In the genomic region with DNA sequence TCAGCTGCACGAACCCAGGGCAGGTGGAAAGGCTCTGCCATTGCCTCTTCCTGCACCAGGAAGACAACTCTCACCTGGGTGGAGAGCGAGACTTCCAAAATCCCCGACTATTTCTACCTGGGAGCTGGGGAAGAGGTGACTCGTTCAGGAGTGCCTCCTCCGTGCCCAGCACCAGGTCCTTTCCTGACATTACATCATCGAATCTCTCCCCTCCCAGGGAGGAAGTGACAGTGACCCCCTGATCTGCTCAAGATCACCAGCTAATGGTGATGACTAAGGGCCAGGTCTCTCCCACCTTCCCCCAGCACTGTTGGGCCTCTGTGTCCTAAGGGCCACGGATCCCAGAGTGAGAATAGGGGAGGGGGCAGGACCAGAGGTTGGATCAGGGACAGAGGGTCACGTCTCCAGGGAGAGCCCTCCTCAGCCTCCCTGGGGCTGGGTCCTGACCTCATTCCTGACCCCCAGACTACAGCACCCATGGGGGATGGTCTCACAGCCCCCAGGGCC, we compare ENCODE assay signal across 26 cellular contexts. TPM values are rescaled to one million over a fixed set of nuclear protein-coding genes. Genes with fewer than 3 reads are reported as not detected.
A peak's percentile ranks its signal among the peaks of the same experiment; 100 is the strongest.
DNase-seq lines count a peak whose midpoint lies in the region; ATAC-seq, FAIRE-seq and TF ChIP-seq lines count a peak whose summit lies in the region.
"Had no signal": no experiment of that assay in that cellular context is flagged by ENCODE, and none has a peak within 500 bp of the region (broad histone marks: within the 10 kb centered on the region; RNA-seq: fewer than 3 reads in every experiment).

No MANE protein-coding gene starts in this region.

- H2BK15ac ChIP-seq in H1 (ENCODE audit: low read length): no peak overlapping the region

- POLR2A ChIA-PET in H1 (lab: Charles Lee; ENCODE audit: partially characterized antibody): interaction anchor here (1.3 kb wide), 1 partner anchor 11 kb away, joined by 4 read pairs; no protein-coding TSS in a partner anchor

- no peak for TF ChIP-seq RAD21 in H1 (IDR thresholded peaks at IDR 0.05 in 1 of 2, conservative IDR thresholded peaks at IDR 0.05 in 1 of 2; ENCODE audit: low read depth in 2 of 2, low read length in 2 of 2)

- H3K4me3 ChIP-seq in H1 (ENCODE audit: extremely low read depth in 1 of 4, insufficient read depth in 2 of 4, low read depth in 3 of 4, low read length in 4 of 4): no peak overlapping the region
- no peak overlapping the region for H3K4me3 ChIP-seq in osteoblast (ENCODE audit: insufficient read depth, low read length)
- H3K4me3 ChIP-seq: A549, SJCRH30 had no signal

- H3K27ac ChIP-seq in H1 (ENCODE audit: low read depth, low read length) (no peak overlapping the region), osteoblast (ENCODE audit: low read depth, low read length) (no peak overlapping the region)
- H3K27ac ChIP-seq: A549, C4-2B, SJCRH30 had no signal

- H3K14ac ChIP-seq in H1 (ENCODE audit: insufficient read length): no peak overlapping the region

- BruUV-seq in Calu3 (replicated peaks; lab: Mats Ljungman, UMichigan): no TSS peak

- H2AK5ac ChIP-seq in H1 (ENCODE audit: low read depth, low read length): peak overlapping the region; percentile 96; the same call in 1 of the 2 replicates

- TF ChIP-seq EP300 in H1 (IDR thresholded peaks at IDR 0.05; ENCODE audit: borderline replicate concordance in 1 of 2, low read depth in 2 of 2, low read length in 2 of 2): no peak

- H3K4ac ChIP-seq in H1 (replicated peaks; ENCODE audit: insufficient read length, low read depth, low read length): no peak overlapping the region

- H4K20me1 ChIP-seq in H1 (replicated peaks in 1 of 2; ENCODE audit: control insufficient read depth in 1 of 2, insufficient read depth in 2 of 2, low read length in 2 of 2) (peaks cover 0 to 8% of the 10 kb centered on the region in 2 experiments), osteoblast (ENCODE audit: insufficient read depth, low read length) (no peaks in the 10 kb centered on the region)

- no peak overlapping the region for H3K18ac ChIP-seq in H1 (ENCODE audit: extremely low read depth, low read length)

- H3K9ac ChIP-seq in H1 (replicated peaks in 1 of 4; ENCODE audit: extremely low read depth in 1 of 4, low read depth in 3 of 4, low read length in 3 of 4): no peak overlapping the region

- no peak overlapping the region for H3K56ac ChIP-seq in H1 (replicated peaks; ENCODE audit: insufficient read length, low read depth, low read length)

- no peak overlapping the region for H2BK12ac ChIP-seq in H1 (ENCODE audit: low read depth, low read length)

- H3K23ac ChIP-seq in H1 (ENCODE audit: insufficient read length): no peak overlapping the region

- H2BK20ac ChIP-seq in H1 (ENCODE audit: low read length): no peak overlapping the region

- H3K36me3 Mint-ChIP-seq in Calu3 (ENCODE audit: insufficient read depth, unreplicated experiment): no peaks in the 10 kb centered on the region
- H3K36me3 Mint-ChIP-seq: CD8-positive, alpha-beta T cell had no signal

- peaks cover 0 to 14% of the 10 kb centered on the region in 2 experiments; a peak in 3 of 4 replicates for H3K79me2 ChIP-seq in H1 (ENCODE audit: control insufficient read depth in 1 of 2, insufficient read depth in 2 of 2, low read length in 2 of 2)
- no peaks in the 10 kb centered on the region for H3K79me2 ChIP-seq in osteoblast (ENCODE audit: insufficient read depth, low read length)

- H2AFZ ChIP-seq in H1 (ENCODE audit: low read length) (no peak overlapping the region), osteoblast (ENCODE audit: low read length) (no peak overlapping the region)

- H3K27ac Mint-ChIP-seq in Calu3 (ENCODE audit: unreplicated experiment): no peak overlapping the region
- H3K27ac Mint-ChIP-seq: CD8-positive, alpha-beta T cell; HFFc6 had no signal

- peak overlapping the region; percentile 52; the same call in 1 of the 2 replicates for H2BK5ac ChIP-seq in H1 (ENCODE audit: low read depth, low read length)

- FAIRE-seq in H1 (lab: Jason Lieb, UNC): no peak
- FAIRE-seq: A549, GM12892 had no signal

- ATAC-seq in GM21390 (IDR thresholded peaks at IDR 0.05; ENCODE audit: unreplicated experiment) (no peak), HG03457 (IDR thresholded peaks at IDR 0.05; ENCODE audit: unreplicated experiment) (no peak), GM19328 (IDR thresholded peaks at IDR 0.05; ENCODE audit: unreplicated experiment) (no peak)
- ATAC-seq: A549; CD8-positive, alpha-beta T cell had no signal

- H3K36me3 ChIP-seq in H1 (ENCODE audit: control insufficient read depth in 2 of 4, insufficient read depth in 4 of 4, low read length in 3 of 4) (no peaks in the 10 kb centered on the region; a peak in 1 of 8 replicates), osteoblast (ENCODE audit: insufficient read depth, low read length) (no peaks in the 10 kb centered on the region)
- H3K36me3 ChIP-seq: SJCRH30 had no signal

- H3K9me3 Mint-ChIP-seq in Calu3 (ENCODE audit: low read depth, unreplicated experiment): no peaks in the 10 kb centered on the region
- H3K9me3 Mint-ChIP-seq: CD8-positive, alpha-beta T cell; HFFc6 had no signal

- TF ChIP-seq POLR2A in H1 (IDR thresholded peaks at IDR 0.05; ENCODE audit: control extremely low read depth in 1 of 2, low read depth in 2 of 2, low read length in 2 of 2): no peak

- CTCF ChIA-PET in Calu3 (lab: Charles Lee) (interaction anchor here (0.8 to 1.5 kb wide), 3 partner anchors 15 to 151 kb away, joined by 3 to 4 read pairs (median 3); no protein-coding TSS in a partner anchor), H1 (lab: Charles Lee; ENCODE audit: partially characterized antibody) (interaction anchor here (1.1 to 5.6 kb wide), 5 partner anchors 13 to 86 kb away, joined by 3 to 28 read pairs (median 4); no protein-coding TSS in a partner anchor)

- H3K4me1 ChIP-seq in H1 (replicated peaks in 1 of 4; ENCODE audit: control insufficient read depth in 3 of 4, insufficient read depth in 4 of 4, low read length in 3 of 4) (peaks cover 0 to 7% (median 3%) of the 10 kb centered on the region in 4 experiments; a peak in 5 of 7 replicates), osteoblast (ENCODE audit: insufficient read depth, low read length) (no peaks in the 10 kb centered on the region)
- H3K4me1 ChIP-seq: A549, Caco-2, SJCRH30 had no signal

- peaks cover 8% of the 10 kb centered on the region; the same call in 1 of the 2 replicates for H3K23me2 ChIP-seq in H1 (ENCODE audit: low read depth, low read length)

- 88% methylated on average over 8 of the region's 8 CpGs; no CpG with 5 or more reads in 1 of the 2 experiments for WGBS in H1 (ENCODE audit: extremely low coverage in 1 of 2, insufficient coverage in 1 of 2, insufficient read length in 1 of 2, insufficient replicate concordance in 2 of 2, low coverage in 1 of 2, low lambda C conversion rate in 2 of 2, missing lambda C conversion rate in 1 of 2), 2 experiments

- no peak overlapping the region for H2BK120ac ChIP-seq in H1 (replicated peaks; ENCODE audit: low read depth, low read length)

- H3K9me3 ChIP-seq in H1 (ENCODE audit: insufficient read depth in 2 of 2, low read depth in 1 of 2, low read length in 1 of 2) (no peaks in the 10 kb centered on the region; a peak in 1 of 4 replicates), osteoblast (ENCODE audit: low read depth, low read length) (no peaks in the 10 kb centered on the region)
- H3K9me3 ChIP-seq: A549, Caco-2, SJCRH30 had no signal

- peak overlapping the region; percentile 61 for H4K91ac ChIP-seq in H1 (replicated peaks; ENCODE audit: insufficient read length, low read length)

- intact Hi-C loops in Calu3 (cut with micrococcal nuclease; ENCODE audit: unreplicated experiment): no loop called here

- H4K5ac ChIP-seq in H1 (ENCODE audit: insufficient read length, low read depth, low read length): no peak overlapping the region

- no peaks in the 10 kb centered on the region for H3K4me1 Mint-ChIP-seq in Calu3 (ENCODE audit: low read depth, unreplicated experiment)

- TF ChIP-seq CTCF in Calu3 (IDR thresholded peaks at IDR 0.05; ENCODE audit: unreplicated experiment) (no peak), H1 (IDR thresholded peaks at IDR 0.05; ENCODE audit: control extremely low read depth in 1 of 3, insufficient read depth in 1 of 3, low read depth in 1 of 3, low read length in 3 of 3) (no peak), osteoblast (IDR thresholded peaks at IDR 0.05; ENCODE audit: extremely low read depth, low read depth, low read length) (no peak)

- no peak overlapping the region for H4K8ac ChIP-seq in H1 (ENCODE audit: extremely low read depth, insufficient read depth, low read length)

- no peak overlapping the region for H3K4me3 Mint-ChIP-seq in Calu3 (ENCODE audit: low read depth, unreplicated experiment)
- H3K4me3 Mint-ChIP-seq: CD8-positive, alpha-beta T cell; HFFc6 had no signal

- H3K27me3 Mint-ChIP-seq in Calu3 (ENCODE audit: unreplicated experiment): no peaks in the 10 kb centered on the region

- H3K27me3 ChIP-seq in H1 (replicated peaks in 1 of 4; ENCODE audit: control insufficient read depth in 3 of 4, extremely low read depth in 1 of 4, insufficient read depth in 3 of 4, low read length in 3 of 4) (no peaks in the 10 kb centered on the region), osteoblast (ENCODE audit: insufficient read depth, low read length) (peaks cover 5% of the 10 kb centered on the region)

- peak; percentile 28 for DNase-seq in Calu3
- peak; percentile 44 for DNase-seq in LoVo (ENCODE audit: low spot score)
- no peak for DNase-seq in H1 (ENCODE audit: low read depth in 1 of 2, low spot score in 2 of 2)
- peak; percentile 81 for DNase-seq in osteoblast (ENCODE audit: insufficient read length, low spot score, missing footprints)
- DNase-seq: AML-193; Caco-2; CD8-positive, alpha-beta T cell; DMS 273 treated with DMSO at 0.1 percent for 48 hours; DND-41; H7; HFFc6; Kasumi-1; MV-4-11; NCI-H1105 treated with DMSO at 0.1 percent for 48 hours; NCI-H146; NCI-H1930; NCI-H2107; NCI-H524 treated with DMSO at 0.1 percent for 48 hours; NCI-H774; SJCRH30 had no signal

- peaks cover 2% of the 10 kb centered on the region for H3K79me1 ChIP-seq in H1 (ENCODE audit: low read depth, low read length)

- H3K4me2 ChIP-seq in H1 (ENCODE audit: insufficient read depth in 1 of 2, low read depth in 2 of 2, low read length in 2 of 2) (no peak overlapping the region), osteoblast (ENCODE audit: insufficient read depth, low read length) (no peak overlapping the region)
- H3K4me2 ChIP-seq: A549 had no signal

RNA-seq across cellular contexts. Expression of a gene that starts 6.8 kb away (rescaled TPM):
- total RNA-seq in Calu3 (2022) (32.4 and 33.8 TPM in 2 replicates), osteoblast (61.9 and 85.4 TPM in 2 replicates)
- total RNA-seq in H1 (2021; fragmentation: NEBNext Ultra II Directional; extraction: Animal tissue kit (Norgen Biotek cat#: 25700)): 13.2 and 14.8 TPM in 2 replicates
- 4.1 and 9.5 TPM in 2 replicates for polyA plus RNA-seq in H1 (2011; rRNA removed)
- polyA plus RNA-seq in H1 (2011; cell fraction: cytosol; rRNA removed): 7.8 TPM
- 88.4 TPM for polyA plus RNA-seq in H1 (2011; cell fraction: nucleus; rRNA removed)
- 7.4 to 14.6 TPM (median 10.8 TPM) in 4 replicates for polyA plus RNA-seq in H1 (2012, experiment 1 of 2)
- polyA plus RNA-seq in H1 (2012, experiment 2 of 2): 1.4 TPM
- polyA plus RNA-seq in H1 (2013, experiment 1 of 2): 4.9 TPM
- 4.4 TPM for polyA plus RNA-seq in H1 (2013, experiment 2 of 2)
- 1.7 and 3.0 TPM in 2 replicates for polyA minus RNA-seq in H1 (2011; rRNA and poly(A)+ RNA removed)
- 9.0 TPM for polyA minus RNA-seq in H1 (2011; cell fraction: cytosol; rRNA and poly(A)+ RNA removed)
- 24.4 TPM for polyA minus RNA-seq in H1 (2011; cell fraction: nucleus; rRNA and poly(A)+ RNA removed)
- total RNA-seq: SJCRH30 had no signal

RNA-seq across cellular contexts. Expression of a gene that starts 20.3 kb away (rescaled TPM):
- total RNA-seq in Calu3 (2022): 22.5 and 27.3 TPM in 2 replicates
- total RNA-seq in H1 (2021; fragmentation: NEBNext Ultra II Directional; extraction: Animal tissue kit (Norgen Biotek cat#: 25700)): 21.7 and 22.2 TPM in 2 replicates
- polyA plus RNA-seq in H1 (2011; rRNA removed): 19.8 and 22.3 TPM in 2 replicates
- 21.1 TPM for polyA plus RNA-seq in H1 (2011; cell fraction: cytosol; rRNA removed)
- polyA plus RNA-seq in H1 (2011; cell fraction: nucleus; rRNA removed): 10.8 TPM
- polyA plus RNA-seq in H1 (2012, experiment 1 of 2): 17.4 to 21.5 TPM (median 21.1 TPM) in 4 replicates
- polyA plus RNA-seq in H1 (2012, experiment 2 of 2): 23.7 TPM
- 13.6 TPM for polyA plus RNA-seq in H1 (2013, experiment 1 of 2)
- 13.7 TPM for polyA plus RNA-seq in H1 (2013, experiment 2 of 2)
- polyA minus RNA-seq in H1 (2011; rRNA and poly(A)+ RNA removed): 15.2 and 19.2 TPM in 2 replicates
- 15.5 TPM for polyA minus RNA-seq in H1 (2011; cell fraction: cytosol; rRNA and poly(A)+ RNA removed)
- polyA minus RNA-seq in H1 (2011; cell fraction: nucleus; rRNA and poly(A)+ RNA removed): 6.6 TPM
- 30.9 and 35.8 TPM in 2 replicates for total RNA-seq in osteoblast

RNA-seq across cellular contexts. Expression of a gene that starts 45.4 kb away (rescaled TPM):
- total RNA-seq in Calu3 (2022) (14.9 and 18.6 TPM in 2 replicates), osteoblast (9.8 and 12.4 TPM in 2 replicates)
- total RNA-seq in H1 (2021; fragmentation: NEBNext Ultra II Directional; extraction: Animal tissue kit (Norgen Biotek cat#: 25700)): 29.7 and 30.3 TPM in 2 replicates
- 50.7 and 66.4 TPM in 2 replicates for polyA plus RNA-seq in H1 (2011; rRNA removed)
- 54.2 TPM for polyA plus RNA-seq in H1 (2011; cell fraction: cytosol; rRNA removed)
- polyA plus RNA-seq in H1 (2011; cell fraction: nucleus; rRNA removed): 183 TPM
- polyA plus RNA-seq in H1 (2012, experiment 1 of 2): 29.1 to 37.1 TPM (median 32.3 TPM) in 4 replicates
- polyA plus RNA-seq in H1 (2012, experiment 2 of 2): 26.5 TPM
- 23.2 TPM for polyA plus RNA-seq in H1 (2013, experiment 1 of 2)
- 21.4 TPM for polyA plus RNA-seq in H1 (2013, experiment 2 of 2)
- polyA minus RNA-seq in H1 (2011; rRNA and poly(A)+ RNA removed): 32.3 and 34.3 TPM in 2 replicates
- 25.3 TPM for polyA minus RNA-seq in H1 (2011; cell fraction: cytosol; rRNA and poly(A)+ RNA removed)
- polyA minus RNA-seq in H1 (2011; cell fraction: nucleus; rRNA and poly(A)+ RNA removed): 44.8 TPM

RNA-seq across cellular contexts. Expression of a gene that starts 47.8 kb away (rescaled TPM):
- 0.34 and 0.54 TPM in 2 replicates for total RNA-seq in Calu3 (2022)
- 2.9 and 3.1 TPM in 2 replicates for total RNA-seq in H1 (2021; fragmentation: NEBNext Ultra II Directional; extraction: Animal tissue kit (Norgen Biotek cat#: 25700))
- 2.6 and 4.2 TPM in 2 replicates for polyA plus RNA-seq in H1 (2011; rRNA removed)
- polyA plus RNA-seq in H1 (2011; cell fraction: cytosol; rRNA removed): 1.3 TPM
- polyA plus RNA-seq in H1 (2011; cell fraction: nucleus; rRNA removed): 8.4 TPM
- polyA plus RNA-seq in H1 (2012, experiment 1 of 2): 1.2 to 3.8 TPM (median 2.8 TPM) in 4 replicates
- 1.3 TPM for polyA plus RNA-seq in H1 (2012, experiment 2 of 2)
- 2.1 TPM for polyA plus RNA-seq in H1 (2013, experiment 1 of 2)
- polyA plus RNA-seq in H1 (2013, experiment 2 of 2): 2.3 TPM
- polyA minus RNA-seq in H1 (2011; rRNA and poly(A)+ RNA removed): 1.9 and 3.5 TPM in 2 replicates
- 3.4 TPM for polyA minus RNA-seq in H1 (2011; cell fraction: cytosol; rRNA and poly(A)+ RNA removed)
- 6.7 TPM for polyA minus RNA-seq in H1 (2011; cell fraction: nucleus; rRNA and poly(A)+ RNA removed)
- not detected in 2 replicates for total RNA-seq in osteoblast
- total RNA-seq: CD8-positive, alpha-beta T cell; HFFc6 had no signal

Comparison
In these comparisons a context has a peak if more than half of its experiments do, and no peak if none do; other contexts are left out.
1. DNase-seq: peak in Calu3 (single experiment), LoVo (single experiment) and osteoblast (single experiment); none in H1 (0 of 2).